ENCODE assay signal across 1 cellular context in the genomic region with DNA sequence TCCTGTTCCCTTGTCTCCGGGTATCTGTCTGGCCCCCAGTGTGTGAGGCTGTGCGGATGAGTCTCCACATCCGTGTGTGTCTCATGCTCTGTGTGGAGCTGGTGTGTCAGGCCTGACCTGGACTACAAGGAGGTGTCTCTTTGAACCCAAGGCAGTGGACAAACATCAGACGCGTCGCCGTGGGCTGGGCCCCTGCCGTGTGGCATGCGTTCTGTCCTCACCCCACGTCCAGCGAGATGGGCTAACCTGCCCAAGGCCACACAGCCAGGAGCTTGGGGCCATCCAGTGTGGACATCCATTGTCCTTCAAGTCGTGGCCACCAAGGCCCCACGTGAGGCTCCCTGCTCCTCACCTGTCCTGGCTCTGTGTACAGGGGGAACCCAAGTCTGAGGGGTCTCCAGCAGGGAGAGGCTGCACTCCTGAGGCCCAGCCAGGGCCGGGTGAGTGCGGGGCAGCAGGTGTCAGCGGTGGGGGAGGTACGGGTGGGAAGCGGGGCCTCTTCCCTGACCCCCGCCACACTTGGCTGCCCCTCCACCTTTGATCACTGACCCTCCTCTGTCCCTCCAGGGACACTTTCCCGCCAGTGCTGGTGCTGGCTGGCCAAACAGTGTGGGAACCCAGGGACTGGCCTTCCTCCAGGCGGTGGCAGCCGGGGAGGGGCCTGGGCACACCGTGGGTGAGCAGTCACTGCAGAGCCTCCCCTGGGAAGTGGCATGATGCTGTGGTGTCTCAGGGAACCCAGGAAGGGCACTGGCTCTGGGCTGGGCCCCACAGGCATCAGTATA.
TF ChIP-seq lines count a peak whose summit lies in the region.

No MANE protein-coding gene starts in this region.

TF ChIP-seq in H1, 55 proteins besides CTCF, POLR2A, EP300 and RAD21 (continued from another document):
- no peak for TF ChIP-seq FOSL1 (IDR thresholded peaks at IDR 0.05; ENCODE audit: insufficient read depth, low read depth, low read length)
- no peak for TF ChIP-seq SP2 (IDR thresholded peaks at IDR 0.05; ENCODE audit: low read length)
- no peak for TF ChIP-seq CBX5 (IDR thresholded peaks at IDR 0.05; ENCODE audit: low read depth, low read length)
- TF ChIP-seq EGR1 (IDR thresholded peaks at IDR 0.05; ENCODE audit: borderline replicate concordance, low read depth, low read length) = no peak
- TF ChIP-seq ZNF274 (IDR thresholded peaks at IDR 0.05; ENCODE audit: borderline replicate concordance, extremely low read depth, low read length) = no peak
- TF ChIP-seq SUZ12 (IDR thresholded peaks at IDR 0.05; ENCODE audit: low read length) = no peak
- TF ChIP-seq SIRT6 (IDR thresholded peaks at IDR 0.05; ENCODE audit: low read length) = no peak
- TF ChIP-seq ASH2L (IDR thresholded peaks at IDR 0.05; ENCODE audit: low read length) = no peak
- TF ChIP-seq E2F6 (IDR thresholded peaks at IDR 0.05) = no peak
- TF ChIP-seq NANOG (IDR thresholded peaks at IDR 0.05; ENCODE audit: insufficient read depth, low read depth, low read length, poor library complexity, severe bottlenecking) = no peak
- no peak for TF ChIP-seq TBP (IDR thresholded peaks at IDR 0.05; ENCODE audit: low read depth, low read length)
- TF ChIP-seq CHD1 (IDR thresholded peaks at IDR 0.05; ENCODE audit: low read depth, low read length) = no peak
- TF ChIP-seq SP1 (IDR thresholded peaks at IDR 0.05; ENCODE audit: low read depth, low read length) = no peak
